ENCODE assay signal across 23 cellular contexts in genomic region chr5:42680035-42680434, GRCh38.
"Had no signal": no experiment of that assay in that cellular context is flagged by ENCODE, and none has a peak within 500 bp of the region (broad histone marks: within the 10 kb centered on the region; RNA-seq: fewer than 3 reads in every experiment).

No MANE protein-coding gene starts in this region.

- DNase-seq: activated CD4-positive, alpha-beta T cell treated with anti-CD3 and anti-CD28 coated beads for 48 hours; activated CD4-positive, alpha-beta T cell treated with anti-CD3 and anti-CD28 coated beads, Interleukin-2, amount 50 U/mL, for 48 hours; activated CD4-positive, CD25-positive, alpha-beta regulatory T cell treated with anti-CD3 and anti-CD28 coated beads, Interleukin-2, amount 50 U/mL, for 72 hours; activated CD8-positive, alpha-beta memory T cell treated with anti-CD3 and anti-CD28 coated beads for 24 hours; activated gamma-delta T cell; activated naive CD4-positive, alpha-beta T cell treated with anti-CD3 and anti-CD28 coated beads for 36 hours; activated T-cell treated with anti-CD3 and anti-CD28 coated beads, Interleukin-2, amount 50 U/mL, for 48 hours; brain microvascular endothelial cell; MG63; MV-4-11; NCI-H1105; NCI-H1436; NCI-H1694 treated with DMSO at 0.1 percent for 48 hours; NCI-H2081; NCI-H510A treated with DMSO at 0.1 percent for 48 hours; Peyer's patch; Right ventricle myocardium superior; T-helper 17 cell; T-helper 9 cell had no signal

- H3K4me3 ChIP-seq: cardiac muscle cell, MG63, Peyer's patch, SJSA1 had no signal

- H3K36me3 ChIP-seq: brain microvascular endothelial cell, cardiac muscle cell, MG63, Peyer's patch, SJSA1 had no signal

- ATAC-seq: activated T-helper 17 cell treated with anti-CD3 and anti-CD28 coated beads, Interleukin-2, amount 50 U/mL, for 72 hours; T-helper 17 cell; WTC11 had no signal

- H3K4me1 ChIP-seq: Peyer's patch, SJSA1 had no signal

- H3K27me3 ChIP-seq: brain microvascular endothelial cell, cardiac muscle cell, MG63, Peyer's patch, SJSA1 had no signal

- H3K9me3 ChIP-seq: MG63 had no signal
